ENCODE assay signal across 20 cellular contexts in genomic region chr1:38328278-38329035, GRCh38.
"Had no signal": no experiment of that assay in that cellular context is flagged by ENCODE, and none has a peak within 500 bp of the region (broad histone marks: within the 10 kb centered on the region; RNA-seq: fewer than 3 reads in every experiment).

No MANE protein-coding gene starts in this region.

- H3K27ac Mint-ChIP-seq: activated CD4-positive, alpha-beta memory T cell treated with anti-CD3 and anti-CD28 coated beads, Interleukin-2, amount 10 ng/mL, durations not matched to agents 7 days and 5 days; activated CD4-positive, alpha-beta T cell treated with anti-CD3 and anti-CD28 coated beads for 36 hours; activated CD8-positive, alpha-beta memory T cell treated with anti-CD3 and anti-CD28 coated beads, Interleukin-2, amount 10 ng/mL, durations not matched to agents 7 days and 5 days; activated naive CD8-positive, alpha-beta T cell treated with anti-CD3 and anti-CD28 coated beads for 36 hours; mesothelial cell of epicardium; stimulated activated naive B cell treated with anti-CD40 and anti-IgM and Interleukin-4, amounts not matched to agents 10 μg/mL and 1 μg/mL and 100 μg/mL, for 72 hours; WTC11 had no signal

- DNase-seq: activated CD4-positive, alpha-beta memory T cell treated with anti-CD3 and anti-CD28 coated beads, Interleukin-2, amount 10 ng/mL, durations not matched to agents 7 days and 5 days; activated CD4-positive, alpha-beta T cell treated with anti-CD3 and anti-CD28 coated beads for 36 hours; activated CD8-positive, alpha-beta memory T cell treated with anti-CD3 and anti-CD28 coated beads, Interleukin-2, amount 10 ng/mL, durations not matched to agents 7 days and 5 days; activated naive CD4-positive, alpha-beta T cell; activated naive CD8-positive, alpha-beta T cell treated with anti-CD3 and anti-CD28 coated beads for 36 hours; amniotic stem cell; brain microvascular endothelial cell; cortex of kidney; effector CD4-positive, alpha-beta T cell; heart right ventricle; SK-N-SH; stimulated activated naive B cell treated with anti-CD40 and anti-IgM and Interleukin-4, amounts not matched to agents 10 μg/mL and 1 μg/mL and 100 μg/mL, for 72 hours had no signal

- H3K4me1 ChIP-seq: gastroesophageal sphincter, heart right ventricle, lower lobe of right lung, parathyroid adenoma had no signal

- H3K27me3 ChIP-seq: brain microvascular endothelial cell, thyroid gland had no signal

- H3K9me2 ChIP-seq: SK-N-SH had no signal

- H3K79me2 ChIP-seq: parathyroid adenoma had no signal

- H3K9me3 ChIP-seq: lower lobe of right lung, SK-N-SH, thyroid gland had no signal

- ATAC-seq: activated CD4-positive, alpha-beta T cell treated with anti-CD3 and anti-CD28 coated beads for 36 hours; activated CD8-positive, alpha-beta memory T cell treated with anti-CD3 and anti-CD28 coated beads, Interleukin-2, amount 10 ng/mL, durations not matched to agents 7 days and 5 days; esophagus mucosa; gastroesophageal sphincter; stimulated activated naive B cell treated with anti-CD40 and anti-IgM and Interleukin-4, amounts not matched to agents 10 μg/mL and 1 μg/mL and 100 μg/mL, for 72 hours; WTC11 had no signal

- H2AFZ ChIP-seq: parathyroid adenoma had no signal

- H3K4me3 Mint-ChIP-seq: activated CD4-positive, alpha-beta memory T cell treated with anti-CD3 and anti-CD28 coated beads, Interleukin-2, amount 10 ng/mL, durations not matched to agents 7 days and 5 days; activated CD4-positive, alpha-beta T cell treated with anti-CD3 and anti-CD28 coated beads for 36 hours; activated CD8-positive, alpha-beta memory T cell treated with anti-CD3 and anti-CD28 coated beads, Interleukin-2, amount 10 ng/mL, durations not matched to agents 7 days and 5 days; activated naive CD8-positive, alpha-beta T cell treated with anti-CD3 and anti-CD28 coated beads for 36 hours; mesothelial cell of epicardium; neural crest cell; stimulated activated naive B cell treated with anti-CD40 and anti-IgM and Interleukin-4, amounts not matched to agents 10 μg/mL and 1 μg/mL and 100 μg/mL, for 72 hours; WTC11 had no signal

- H3K36me3 ChIP-seq: brain microvascular endothelial cell, gastroesophageal sphincter, heart right ventricle, lower lobe of right lung, thyroid gland had no signal

- H3K4me1 Mint-ChIP-seq: activated CD4-positive, alpha-beta memory T cell treated with anti-CD3 and anti-CD28 coated beads, Interleukin-2, amount 10 ng/mL, durations not matched to agents 7 days and 5 days; activated CD4-positive, alpha-beta T cell treated with anti-CD3 and anti-CD28 coated beads for 36 hours; activated CD8-positive, alpha-beta memory T cell treated with anti-CD3 and anti-CD28 coated beads, Interleukin-2, amount 10 ng/mL, durations not matched to agents 7 days and 5 days; activated naive CD8-positive, alpha-beta T cell treated with anti-CD3 and anti-CD28 coated beads for 36 hours; neural crest cell; stimulated activated naive B cell treated with anti-CD40 and anti-IgM and Interleukin-4, amounts not matched to agents 10 μg/mL and 1 μg/mL and 100 μg/mL, for 72 hours had no signal

- H3K9me3 Mint-ChIP-seq: activated CD4-positive, alpha-beta memory T cell treated with anti-CD3 and anti-CD28 coated beads, Interleukin-2, amount 10 ng/mL, durations not matched to agents 7 days and 5 days; activated naive CD8-positive, alpha-beta T cell treated with anti-CD3 and anti-CD28 coated beads for 36 hours had no signal

- H3K4me3 ChIP-seq: gastroesophageal sphincter, heart right ventricle, lower lobe of right lung, thyroid gland had no signal

- H3K36me3 Mint-ChIP-seq: activated CD8-positive, alpha-beta memory T cell treated with anti-CD3 and anti-CD28 coated beads, Interleukin-2, amount 10 ng/mL, durations not matched to agents 7 days and 5 days; activated naive CD8-positive, alpha-beta T cell treated with anti-CD3 and anti-CD28 coated beads for 36 hours; mesothelial cell of epicardium had no signal

- H3K9ac ChIP-seq: parathyroid adenoma, SK-N-SH had no signal

- H3K27ac ChIP-seq: brain microvascular endothelial cell, gastroesophageal sphincter, heart right ventricle, lower lobe of right lung, parathyroid adenoma, thyroid gland had no signal
